In the genomic region with DNA sequence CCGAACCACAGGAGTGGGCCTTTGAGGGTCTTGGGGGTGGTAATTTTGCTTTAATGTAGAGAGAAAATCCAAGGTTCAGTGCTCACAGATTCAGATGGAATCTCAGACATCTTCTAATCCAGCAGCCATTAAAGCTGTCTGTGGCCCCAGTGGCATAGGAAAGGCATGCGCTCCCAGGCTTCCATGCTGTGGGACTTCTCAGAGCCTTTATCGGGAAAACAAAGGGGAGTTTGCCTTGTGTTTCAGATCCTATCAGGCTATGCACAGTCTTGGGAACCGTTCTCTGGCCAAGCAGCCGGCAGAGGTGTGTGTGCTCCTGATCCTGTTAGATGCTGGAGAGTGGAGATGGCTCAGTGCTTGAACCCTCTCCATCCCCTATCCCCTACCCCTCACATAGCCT, we compare ENCODE assay signal across 1 cellular context.
TF ChIP-seq lines count a peak whose summit lies in the region.

No MANE protein-coding gene starts in this region.

TF ChIP-seq in endothelial cell of umbilical vein, 7 proteins besides CTCF, POLR2A, EP300 and RAD21:
- TF ChIP-seq JUN (IDR thresholded peaks at IDR 0.05; ENCODE audit: borderline replicate concordance, insufficient read depth, insufficient read length, low read depth): no peak
- no peak for TF ChIP-seq EZH2 (IDR thresholded peaks at IDR 0.05; ENCODE audit: borderline replicate concordance, low read depth, low read length, severe bottlenecking)
- no peak for TF ChIP-seq GATA2 (IDR thresholded peaks at IDR 0.05; ENCODE audit: insufficient read depth, insufficient read length, low read depth, low read length)
- TF ChIP-seq MYC (IDR thresholded peaks at IDR 0.05; ENCODE audit: low read depth, low read length): no peak
- no peak for TF ChIP-seq POLR2AphosphoS5 (IDR thresholded peaks at IDR 0.05; ENCODE audit: insufficient read depth, low read depth, low read length)
- TF ChIP-seq FOS (IDR thresholded peaks at IDR 0.05; ENCODE audit: borderline replicate concordance, insufficient read depth, low read length): no peak
- TF ChIP-seq, protein P1, sequence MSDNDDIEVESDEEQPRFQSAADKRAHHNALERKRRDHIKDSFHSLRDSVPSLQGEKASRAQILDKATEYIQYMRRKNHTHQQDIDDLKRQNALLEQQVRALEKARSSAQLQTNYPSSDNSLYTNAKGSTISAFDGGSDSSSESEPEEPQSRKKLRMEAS (IDR thresholded peaks at IDR 0.05; ENCODE audit: insufficient read depth, insufficient read length): no peak
